18 cellular contexts compared by ENCODE assay signal in genomic region chr1:166127003-166127402, GRCh38.
"Had no signal": no experiment of that assay in that cellular context is flagged by ENCODE, and none has a peak within 500 bp of the region (broad histone marks: within the 10 kb centered on the region; RNA-seq: fewer than 3 reads in every experiment).

No MANE protein-coding gene starts in this region.

- ATAC-seq: activated naive CD4-positive, alpha-beta T cell treated with anti-CD3 and anti-CD28 coated beads, Interleukin-2, amount 50 U/mL, for 72 hours; activated T-helper 17 cell treated with anti-CD3 and anti-CD28 coated beads, Interleukin-2, amount 50 U/mL, for 72 hours; gastroesophageal sphincter; heart left ventricle; left ventricle myocardium superior; pancreas; right cardiac atrium; stimulated activated effector memory CD8-positive, alpha-beta T cell treated with anti-CD3 and anti-CD28 coated beads, Interleukin-12 subunit alpha, Interleukin-12 subunit beta, amount 100 ng/mL, for 72 hours; WTC11 had no signal

- DNase-seq: activated CD8-positive, alpha-beta memory T cell treated with anti-CD3 and anti-CD28 coated beads for 24 hours; activated CD8-positive, alpha-beta memory T cell treated with anti-CD3 and anti-CD28 coated beads, Interleukin-2, amount 50 U/mL, for 4 hours; activated T-cell treated with anti-CD3 and anti-CD28 coated beads, Interleukin-2, amount 50 U/mL, for 24 hours; aorta; heart left ventricle; left ventricle myocardium superior; mammary epithelial cell; nephron progenitor cell; pancreas; right cardiac atrium; stimulated activated CD4-positive, alpha-beta T cell treated with anti-CD3 and anti-CD28 coated beads, Interleukin-1b, Interleukin-23, amount 100 ng/mL, for 48 hours; stomach; transverse colon had no signal
